ENCODE assay signal across 13 cellular contexts in genomic region chr20:22430154-22430745, GRCh38.
DNase-seq lines count a peak whose midpoint lies in the region; ATAC-seq, FAIRE-seq and TF ChIP-seq lines count a peak whose summit lies in the region.
"Had no signal": no experiment of that assay in that cellular context is flagged by ENCODE, and none has a peak within 500 bp of the region (broad histone marks: within the 10 kb centered on the region; RNA-seq: fewer than 3 reads in every experiment).

No MANE protein-coding gene starts in this region.

- no peak for TF ChIP-seq CTCF in H9 (conservative IDR thresholded peaks at IDR 0.05)
- no peak for TF ChIP-seq CTCF in H1 (IDR thresholded peaks at IDR 0.05; ENCODE audit: control extremely low read depth in 1 of 3, insufficient read depth in 1 of 3, low read depth in 1 of 3, low read length in 3 of 3)
- TF ChIP-seq CTCF in A673 (conservative IDR thresholded peaks at IDR 0.05; ENCODE audit: low read depth, low read length): no peak
- no peak for TF ChIP-seq CTCF in psoas muscle (IDR thresholded peaks at IDR 0.05)

- H3K4me3 ChIP-seq in H1 (ENCODE audit: extremely low read depth in 1 of 4, insufficient read depth in 2 of 4, low read depth in 3 of 4, low read length in 4 of 4): no peak overlapping the region
- no peak overlapping the region for H3K4me3 ChIP-seq in neuronal stem cell (ENCODE audit: low read length in 2 of 2)
- H3K4me3 ChIP-seq in A673 (ENCODE audit: low read depth, low read length, poor library complexity, severe bottlenecking): no peak overlapping the region
- H3K4me3 ChIP-seq in psoas muscle: no peak overlapping the region
- H3K4me3 ChIP-seq: BLaER1 treated with 17β-estradiol and CSF1 and Interleukin-3, amounts not matched to agents 10 nM and 100 nM had no signal

- H4K5ac ChIP-seq in H9 (ENCODE audit: insufficient read length, low read depth, low read length) (no peak overlapping the region), H1 (ENCODE audit: insufficient read length, low read depth, low read length) (no peak overlapping the region)

- H3K36me3 Mint-ChIP-seq in H9 (ENCODE audit: insufficient read depth in 1 of 3, low read depth in 3 of 3) (no peaks in the 10 kb centered on the region; a peak in 1 of 7 replicates), immature natural killer cell (no peaks in the 10 kb centered on the region)
- H3K36me3 Mint-ChIP-seq: activated CD8-positive, alpha-beta memory T cell treated with anti-CD3 and anti-CD28 coated beads, Interleukin-2, amount 10 ng/mL, durations not matched to agents 7 days and 5 days had no signal

- FAIRE-seq in H1 (lab: Jason Lieb, UNC): peak; percentile 84

- no peak overlapping the region for H2BK120ac ChIP-seq in H9 (ENCODE audit: low read depth, low read length, poor library complexity, severe bottlenecking)
- no peak overlapping the region for H2BK120ac ChIP-seq in H1 (replicated peaks; ENCODE audit: low read depth, low read length)
- H2BK120ac ChIP-seq in neuronal stem cell (ENCODE audit: low read depth, low read length): no peak overlapping the region

- H4K20me1 ChIP-seq in H9 (ENCODE audit: control insufficient read depth, insufficient read depth, insufficient read length): no peaks in the 10 kb centered on the region
- peaks cover 3 to 13% of the 10 kb centered on the region in 2 experiments for H4K20me1 ChIP-seq in H1 (replicated peaks in 1 of 2; ENCODE audit: control insufficient read depth in 1 of 2, insufficient read depth in 2 of 2, low read length in 2 of 2)
- H4K20me1 ChIP-seq: BLaER1 treated with 17β-estradiol and CSF1 and Interleukin-3, amounts not matched to agents 10 nM and 100 nM had no signal

- H3K56ac ChIP-seq in H9 (ENCODE audit: insufficient read length, low read depth, low read length) (no peak overlapping the region), H1 (replicated peaks; ENCODE audit: insufficient read length, low read depth, low read length) (peak overlapping the region; percentile 37)

- H3K9me3 Mint-ChIP-seq in H9 (peaks cover 8 to 10% of the 10 kb centered on the region in 2 experiments; a peak in 3 of 5 replicates), immature natural killer cell (peaks cover 0 to 5% (median under 1%) of the 10 kb centered on the region in 6 donors)

- H3K27ac ChIP-seq in H9 (ENCODE audit: insufficient read length, low read depth, low read length): no peak overlapping the region
- no peak overlapping the region for H3K27ac ChIP-seq in H1 (ENCODE audit: low read depth, low read length)
- H3K27ac ChIP-seq in neuronal stem cell (replicated peaks; ENCODE audit: low read length): no peak overlapping the region
- H3K27ac ChIP-seq in A673 (ENCODE audit: low read depth, low read length, poor library complexity, severe bottlenecking): no peak overlapping the region
- no peak overlapping the region for H3K27ac ChIP-seq in psoas muscle
- H3K27ac ChIP-seq: BLaER1 treated with 17β-estradiol and CSF1 and Interleukin-3, amounts not matched to agents 10 nM and 100 nM had no signal

- H3K4me1 Mint-ChIP-seq in H9 (peaks cover 17 to 18% of the 10 kb centered on the region in 2 experiments), immature natural killer cell (no peaks in the 10 kb centered on the region)
- H3K4me1 Mint-ChIP-seq: activated CD8-positive, alpha-beta memory T cell treated with anti-CD3 and anti-CD28 coated beads, Interleukin-2, amount 10 ng/mL, durations not matched to agents 7 days and 5 days had no signal

- H4K91ac ChIP-seq in H9 (ENCODE audit: insufficient read length, low read depth, low read length) (no peak overlapping the region), H1 (replicated peaks; ENCODE audit: insufficient read length, low read length) (no peak overlapping the region), neuronal stem cell (ENCODE audit: low read depth, low read length, poor library complexity) (no peak overlapping the region)

- H3K4me3 Mint-ChIP-seq in H9 (peak overlapping the region in 1 of 2 experiments; percentile 53; a peak in 1 of 5 replicates), immature natural killer cell (no peak overlapping the region)
- H3K4me3 Mint-ChIP-seq: activated CD8-positive, alpha-beta memory T cell treated with anti-CD3 and anti-CD28 coated beads, Interleukin-2, amount 10 ng/mL, durations not matched to agents 7 days and 5 days had no signal

- WGBS in H9 (ENCODE audit: extremely low coverage, insufficient read length, low lambda C conversion rate): no CpG with 5 or more reads among the region's 15 CpGs
- 17% methylated on average over 15 of the region's 15 CpGs; no CpG with 5 or more reads in 1 of the 2 experiments for WGBS in H1 (ENCODE audit: extremely low coverage in 1 of 2, insufficient coverage in 1 of 2, insufficient read length in 1 of 2, insufficient replicate concordance in 2 of 2, low coverage in 1 of 2, low lambda C conversion rate in 2 of 2, missing lambda C conversion rate in 1 of 2), 2 experiments
- no CpG with 5 or more reads among the region's 15 CpGs for WGBS in neuronal stem cell (ENCODE audit: extremely low coverage in 2 of 2, insufficient read length in 2 of 2, insufficient replicate concordance in 1 of 2), 2 donors
- WGBS in psoas muscle, 3 donors: 25 to 36% (median 30%) methylated on average over 15 of the region's 15 CpGs

- H3K27me3 ChIP-seq in H9 (ENCODE audit: insufficient read depth, low read length) (peaks cover 38% of the 10 kb centered on the region), H1 (replicated peaks in 1 of 4; ENCODE audit: control insufficient read depth in 3 of 4, extremely low read depth in 1 of 4, insufficient read depth in 3 of 4, low read length in 3 of 4) (peaks cover 35 to 70% (median 61%) of the 10 kb centered on the region in 4 experiments), neuronal stem cell (ENCODE audit: control insufficient read depth in 3 of 3, insufficient read depth in 3 of 3, low read depth in 1 of 3, low read length in 3 of 3) (peaks cover 0 to 33% (median 26%) of the 10 kb centered on the region in 3 experiments), A673 (replicated peaks; ENCODE audit: insufficient read depth, low read depth, low read length, poor library complexity) (peaks cover 9% of the 10 kb centered on the region), psoas muscle (ENCODE audit: insufficient read depth in 3 of 3, low read length in 2 of 3) (peaks cover 0 to 6% (median 2%) of the 10 kb centered on the region in 3 donors)
- H3K27me3 ChIP-seq: BLaER1 treated with 17β-estradiol and CSF1 and Interleukin-3, amounts not matched to agents 10 nM and 100 nM had no signal

- H3K9me3 ChIP-seq in H9 (ENCODE audit: control insufficient read depth, low read depth, low read length): no peaks in the 10 kb centered on the region
- 0 out of 4 replicates have a peak, but pooled peaks cover 0 to 3% of the 10 kb centered on the region in 2 experiments for H3K9me3 ChIP-seq in H1 (ENCODE audit: insufficient read depth in 2 of 2, low read depth in 1 of 2, low read length in 1 of 2)
- H3K9me3 ChIP-seq in neuronal stem cell (replicated peaks in 1 of 2; ENCODE audit: control insufficient read depth in 2 of 2, insufficient read depth in 1 of 2, low read depth in 1 of 2, low read length in 2 of 2): peaks cover 0 to 7% of the 10 kb centered on the region in 2 donors
- H3K9me3 ChIP-seq in A673 (ENCODE audit: low read depth, low read length, poor library complexity, severe bottlenecking): no peaks in the 10 kb centered on the region
- H3K9me3 ChIP-seq in psoas muscle: no peaks in the 10 kb centered on the region

- CTCF ChIA-PET in H1 (lab: Charles Lee; ENCODE audit: partially characterized antibody) (interaction anchor here (1.1 to 2.0 kb wide), 3 partner anchors 22 to 141 kb away, joined by 3 to 8 read pairs (median 3); no protein-coding TSS in a partner anchor), A673 (lab: Charles Lee) (no interaction called here)

- H2AK5ac ChIP-seq in H9 (ENCODE audit: insufficient read length, low read length) (no peak overlapping the region), H1 (ENCODE audit: low read depth, low read length) (no peak overlapping the region), neuronal stem cell (ENCODE audit: low read depth, low read length) (no peak overlapping the region)

- no peaks in the 10 kb centered on the region for H3K36me3 ChIP-seq in H1 (ENCODE audit: control insufficient read depth in 2 of 4, insufficient read depth in 4 of 4, low read length in 3 of 4)
- no peaks in the 10 kb centered on the region for H3K36me3 ChIP-seq in neuronal stem cell (replicated peaks in 1 of 2; ENCODE audit: control insufficient read depth in 2 of 2, insufficient read depth in 2 of 2, low read length in 2 of 2)
- H3K36me3 ChIP-seq in A673 (ENCODE audit: insufficient read depth, low read length, poor library complexity, severe bottlenecking): no peaks in the 10 kb centered on the region
- no peaks in the 10 kb centered on the region for H3K36me3 ChIP-seq in psoas muscle (ENCODE audit: insufficient read depth in 1 of 2, low read depth in 1 of 2)
- H3K36me3 ChIP-seq: BLaER1 treated with 17β-estradiol and CSF1 and Interleukin-3, amounts not matched to agents 10 nM and 100 nM had no signal

- H3K27me3 Mint-ChIP-seq in H9 (ENCODE audit: low read depth): peaks cover 99% of the 10 kb centered on the region
- H3K27me3 Mint-ChIP-seq in immature natural killer cell (ENCODE audit: low read depth in 3 of 3): peaks cover 0 to 7% (median 0%) of the 10 kb centered on the region in 3 donors
- H3K27me3 Mint-ChIP-seq: activated CD8-positive, alpha-beta memory T cell treated with anti-CD3 and anti-CD28 coated beads, Interleukin-2, amount 10 ng/mL, durations not matched to agents 7 days and 5 days had no signal

- H2BK12ac ChIP-seq in H9 (ENCODE audit: insufficient read length, low read depth, low read length) (no peak overlapping the region), H1 (ENCODE audit: low read depth, low read length) (no peak overlapping the region), neuronal stem cell (ENCODE audit: low read length) (no peak overlapping the region)

- H3K23me2 ChIP-seq in H9 (ENCODE audit: insufficient read length, low read depth, low read length, poor library complexity, severe bottlenecking) (no peaks in the 10 kb centered on the region), H1 (ENCODE audit: low read depth, low read length) (no peaks in the 10 kb centered on the region)

- TF ChIP-seq POLR2A in H1 (IDR thresholded peaks at IDR 0.05; ENCODE audit: control extremely low read depth in 1 of 2, low read depth in 2 of 2, low read length in 2 of 2): no peak

- H3K4me1 ChIP-seq in H9 (ENCODE audit: insufficient read depth, low read length) (no peaks in the 10 kb centered on the region), H1 (replicated peaks in 1 of 4; ENCODE audit: control insufficient read depth in 3 of 4, insufficient read depth in 4 of 4, low read length in 3 of 4) (peaks cover 0 to 7% (median 4%) of the 10 kb centered on the region in 4 experiments; a peak in 4 of 7 replicates), neuronal stem cell (ENCODE audit: control insufficient read depth in 2 of 2, insufficient read depth in 1 of 2, low read depth in 1 of 2, low read length in 2 of 2) (peaks cover 0 to 12% of the 10 kb centered on the region in 2 donors), A673 (ENCODE audit: insufficient read depth, low read length, poor library complexity, severe bottlenecking) (no peaks in the 10 kb centered on the region), psoas muscle (no peaks in the 10 kb centered on the region)
- H3K4me1 ChIP-seq: BLaER1 treated with 17β-estradiol and CSF1 and Interleukin-3, amounts not matched to agents 10 nM and 100 nM had no signal

- no peak for TF ChIP-seq RAD21 in H1 (IDR thresholded peaks at IDR 0.05 in 1 of 2, conservative IDR thresholded peaks at IDR 0.05 in 1 of 2; ENCODE audit: low read depth in 2 of 2, low read length in 2 of 2)

- H2BK5ac ChIP-seq in H9 (ENCODE audit: insufficient read length, low read length) (no peak overlapping the region), H1 (ENCODE audit: low read depth, low read length) (no peak overlapping the region), neuronal stem cell (ENCODE audit: low read length) (no peak overlapping the region)

- no peaks in the 10 kb centered on the region for H3K79me2 ChIP-seq in H9 (ENCODE audit: insufficient read depth, low read length)
- H3K79me2 ChIP-seq in H1 (ENCODE audit: control insufficient read depth in 1 of 2, insufficient read depth in 2 of 2, low read length in 2 of 2): no peaks in the 10 kb centered on the region

- no peak for TF ChIP-seq EP300 in H1 (IDR thresholded peaks at IDR 0.05; ENCODE audit: borderline replicate concordance in 1 of 2, low read depth in 2 of 2, low read length in 2 of 2)

- H2BK20ac ChIP-seq in H9 (ENCODE audit: low read depth, low read length, poor library complexity, severe bottlenecking): no peak overlapping the region
- no peak overlapping the region for H2BK20ac ChIP-seq in H1 (ENCODE audit: low read length)

- no peak for ATAC-seq in psoas muscle
- ATAC-seq: activated CD8-positive, alpha-beta memory T cell treated with anti-CD3 and anti-CD28 coated beads, Interleukin-2, amount 10 ng/mL, durations not matched to agents 7 days and 5 days had no signal

- H3K4me2 ChIP-seq in H9 (ENCODE audit: insufficient read depth, insufficient read length, low read length) (no peak overlapping the region), H1 (ENCODE audit: insufficient read depth in 1 of 2, low read depth in 2 of 2, low read length in 2 of 2) (peak overlapping the region in 1 of 2 experiments; percentile 22; a peak in 1 of 4 replicates), neuronal stem cell (ENCODE audit: insufficient read depth, low read length, poor library complexity, severe bottlenecking) (no peak overlapping the region)
- H3K4me2 ChIP-seq: BLaER1 treated with 17β-estradiol and CSF1 and Interleukin-3, amounts not matched to agents 10 nM and 100 nM had no signal

- no peak overlapping the region for H3K14ac ChIP-seq in H9 (ENCODE audit: insufficient read depth, low read length)
- H3K14ac ChIP-seq in H1 (ENCODE audit: insufficient read length): no peak overlapping the region
- no peak overlapping the region for H3K14ac ChIP-seq in neuronal stem cell (ENCODE audit: low read length)

- no peak overlapping the region for H4K8ac ChIP-seq in H9 (replicated peaks; ENCODE audit: insufficient read length, low read depth, low read length)
- no peak overlapping the region for H4K8ac ChIP-seq in H1 (ENCODE audit: extremely low read depth, insufficient read depth, low read length)
- H4K8ac ChIP-seq in neuronal stem cell (ENCODE audit: low read depth, low read length): no peak overlapping the region

- POLR2A ChIA-PET in H1 (lab: Charles Lee; ENCODE audit: partially characterized antibody): no interaction called here
- POLR2A ChIA-PET in A673 (lab: Charles Lee; ENCODE audit: low non-redundant PET): no interaction called here

- H3K27ac Mint-ChIP-seq in H9 (no peak overlapping the region; a peak in 1 of 7 replicates), immature natural killer cell (no peak overlapping the region)
- H3K27ac Mint-ChIP-seq: activated CD8-positive, alpha-beta memory T cell treated with anti-CD3 and anti-CD28 coated beads, Interleukin-2, amount 10 ng/mL, durations not matched to agents 7 days and 5 days had no signal

- BruUV-seq in A673 (replicated peaks; lab: Mats Ljungman, UMichigan): no TSS peak

- H3K4ac ChIP-seq in H9 (ENCODE audit: low read depth, low read length): no peak overlapping the region
- H3K4ac ChIP-seq in H1 (replicated peaks; ENCODE audit: insufficient read length, low read depth, low read length): no peak overlapping the region
- no peak overlapping the region for H3K4ac ChIP-seq in neuronal stem cell (ENCODE audit: low read length)

- H3K18ac ChIP-seq in H9 (ENCODE audit: insufficient read length, low read depth, low read length) (no peak overlapping the region), H1 (ENCODE audit: extremely low read depth, low read length) (no peak overlapping the region), neuronal stem cell (ENCODE audit: low read length) (no peak overlapping the region)

- DNase-seq in H9 (peak; percentile 88), NCI-H345 (lab: John Stamatoyannopoulos, UW) (peak; percentile 79), H1 (ENCODE audit: low read depth in 1 of 2, low spot score in 2 of 2) (peak; percentile 60 to 70), neuronal stem cell (ENCODE audit: low spot score) (peak; percentile 41), immature natural killer cell (no peak), A673 (ENCODE audit: low spot score) (no peak), activated T-cell treated with anti-CD3 and anti-CD28 coated beads for 4 hours (no peak), psoas muscle (no peak)
- DNase-seq: activated CD8-positive, alpha-beta memory T cell treated with anti-CD3 and anti-CD28 coated beads, Interleukin-2, amount 10 ng/mL, durations not matched to agents 7 days and 5 days; cortex of kidney; Kasumi-1; NCI-H2227 treated with DMSO at 0.1 percent for 48 hours had no signal

- H3T11ph ChIP-seq in H9 (ENCODE audit: low read length): no peak overlapping the region

- no peak overlapping the region for H2BK15ac ChIP-seq in H9 (ENCODE audit: low read depth, low read length)
- no peak overlapping the region for H2BK15ac ChIP-seq in H1 (ENCODE audit: low read length)
- H2BK15ac ChIP-seq in neuronal stem cell (ENCODE audit: low read length): no peak overlapping the region

- intact Hi-C loops in A673 (cut with micrococcal nuclease; ENCODE audit: unreplicated experiment): no loop called here
- intact Hi-C loops in psoas muscle (cut with DNase I): loop anchor here in 1 of 2 donors (10.0 kb wide), 1 partner anchor 95 kb away; no protein-coding TSS in a partner anchor

- H3K79me1 ChIP-seq in H9 (ENCODE audit: insufficient read depth, low read depth, low read length, poor library complexity, severe bottlenecking): no peaks in the 10 kb centered on the region
- no peaks in the 10 kb centered on the region for H3K79me1 ChIP-seq in H1 (ENCODE audit: low read depth, low read length)
- H3K79me1 ChIP-seq in neuronal stem cell (ENCODE audit: low read depth, low read length): no peaks in the 10 kb centered on the region

- H3K23ac ChIP-seq in H9 (ENCODE audit: insufficient read length, low read depth, low read length): no peak overlapping the region
- no peak overlapping the region for H3K23ac ChIP-seq in H1 (ENCODE audit: insufficient read length)
- H3K23ac ChIP-seq in neuronal stem cell (ENCODE audit: low read depth, low read length, poor library complexity): no peak overlapping the region

- H3K9ac ChIP-seq in H9 (ENCODE audit: extremely low read depth, insufficient read length, low read length): no peak overlapping the region
- H3K9ac ChIP-seq in H1 (replicated peaks in 1 of 4; ENCODE audit: extremely low read depth in 1 of 4, low read depth in 3 of 4, low read length in 3 of 4): no peak overlapping the region
- no peak overlapping the region for H3K9ac ChIP-seq in neuronal stem cell (ENCODE audit: low read depth, low read length, poor library complexity)
- H3K9ac ChIP-seq: BLaER1 treated with 17β-estradiol and CSF1 and Interleukin-3, amounts not matched to agents 10 nM and 100 nM had no signal

- no peak overlapping the region for H2AFZ ChIP-seq in H9 (ENCODE audit: low read length)
- no peak overlapping the region for H2AFZ ChIP-seq in H1 (ENCODE audit: low read length)
- no peak overlapping the region for H2AFZ ChIP-seq in neuronal stem cell (ENCODE audit: low read length)

Comparison
In these comparisons a context has a peak if more than half of its experiments do, and no peak if none do; other contexts are left out.
1. DNase-seq: peak in H9 (single experiment), NCI-H345 (single experiment), H1 (2 of 2) and neuronal stem cell (single experiment); none in immature natural killer cell (0 of 3), A673 (single experiment), activated T-cell treated with anti-CD3 and anti-CD28 coated beads for 4 hours (single experiment) and psoas muscle (0 of 2).